7 cellular contexts compared by ENCODE assay signal in the genomic region with DNA sequence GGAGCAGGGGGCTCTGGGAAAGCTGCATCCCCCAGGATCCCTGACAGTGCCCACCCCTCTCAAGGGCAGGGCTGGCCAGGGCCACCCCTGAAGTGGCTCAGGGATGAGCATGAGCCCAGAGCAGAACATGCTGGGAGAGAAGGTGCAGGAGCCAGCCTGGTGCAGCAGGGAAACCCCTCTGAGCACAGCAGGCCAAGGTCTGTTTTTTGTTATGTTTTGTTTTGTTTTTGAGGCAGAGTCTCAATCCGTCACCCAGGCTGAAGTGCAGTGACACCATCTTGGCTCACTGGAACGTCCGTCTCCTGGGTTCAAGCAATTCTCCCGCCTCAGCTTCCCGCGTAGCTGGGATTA.
DNase-seq lines count a peak whose midpoint lies in the region; ATAC-seq and TF ChIP-seq lines count a peak whose summit lies in the region.

No MANE protein-coding gene starts in this region.

- peak overlapping the region; percentile 71 for H3K27ac Mint-ChIP-seq in stimulated activated effector memory CD8-positive, alpha-beta T cell treated with anti-CD3 and anti-CD28 coated beads, Interleukin-12 subunit alpha, Interleukin-12 subunit beta, amount 100 ng/mL, for 72 hours

- no peak for TF ChIP-seq CTCF in SU-DHL-6 (IDR thresholded peaks at IDR 0.05; ENCODE audit: insufficient read depth, low read length, poor library complexity, severe bottlenecking)
- no peak for TF ChIP-seq CTCF in fibroblast of mammary gland (conservative IDR thresholded peaks at IDR 0.05; ENCODE audit: control insufficient read depth, insufficient read depth, low read depth, low read length)

- H3K36me3 ChIP-seq in HAP-1 (replicated peaks) (peaks cover 11% of the 10 kb centered on the region), SU-DHL-6 (ENCODE audit: low read length) (no peaks in the 10 kb centered on the region)

- peak overlapping the region; percentile 88 for H3K4me3 Mint-ChIP-seq in stimulated activated effector memory CD8-positive, alpha-beta T cell treated with anti-CD3 and anti-CD28 coated beads, Interleukin-12 subunit alpha, Interleukin-12 subunit beta, amount 100 ng/mL, for 72 hours

- H3K4me1 ChIP-seq in HAP-1: peaks cover 12% of the 10 kb centered on the region

- peak overlapping the region; percentile 78 for H3K9ac ChIP-seq in SU-DHL-6 (ENCODE audit: low read length)

- H3K4me3 ChIP-seq in HAP-1 (peak overlapping the region; percentile 44), SU-DHL-6 (ENCODE audit: insufficient read depth, low read length, poor library complexity, severe bottlenecking) (peak overlapping the region; percentile 61), fibroblast of mammary gland (ENCODE audit: control insufficient read depth, low read depth, low read length) (peak overlapping the region; percentile 50)

- peaks cover 39% of the 10 kb centered on the region for H3K79me2 ChIP-seq in SU-DHL-6 (ENCODE audit: insufficient read depth, low read length)

- H3K9me3 ChIP-seq in HAP-1 (no peaks in the 10 kb centered on the region), SU-DHL-6 (ENCODE audit: insufficient read depth, low read length) (no peaks in the 10 kb centered on the region)

- peaks cover 30% of the 10 kb centered on the region for H3F3A ChIP-seq in SU-DHL-6 (ENCODE audit: insufficient read depth)

- peak overlapping the region; percentile 76 for H3K4me2 ChIP-seq in SU-DHL-6 (ENCODE audit: low read depth, low read length, poor library complexity, severe bottlenecking)

- H3K36me3 Mint-ChIP-seq in stimulated activated effector memory CD8-positive, alpha-beta T cell treated with anti-CD3 and anti-CD28 coated beads, Interleukin-12 subunit alpha, Interleukin-12 subunit beta, amount 100 ng/mL, for 72 hours: peaks cover 13% of the 10 kb centered on the region

- H3K9me3 Mint-ChIP-seq in stimulated activated effector memory CD8-positive, alpha-beta T cell treated with anti-CD3 and anti-CD28 coated beads, Interleukin-12 subunit alpha, Interleukin-12 subunit beta, amount 100 ng/mL, for 72 hours: no peaks in the 10 kb centered on the region

- ATAC-seq in stimulated activated effector memory CD8-positive, alpha-beta T cell treated with anti-CD3 and anti-CD28 coated beads, Interleukin-12 subunit alpha, Interleukin-12 subunit beta, amount 100 ng/mL, for 72 hours: no peak
- ATAC-seq in GM19324 (IDR thresholded peaks at IDR 0.05; ENCODE audit: low FRiP score, unreplicated experiment): no peak

- no peaks in the 10 kb centered on the region; the same call in 1 of the 2 replicates for H4K20me1 ChIP-seq in SU-DHL-6 (ENCODE audit: low read depth, low read length)

- no peak for DNase-seq in HAP-1 (ENCODE audit: low spot score in 2 of 2)
- no peak for DNase-seq in fibroblast of mammary gland (ENCODE audit: low read depth)
- DNase-seq in stimulated activated effector memory CD8-positive, alpha-beta T cell treated with anti-CD3 and anti-CD28 coated beads, Interleukin-12 subunit alpha, Interleukin-12 subunit beta, amount 100 ng/mL, for 72 hours (ENCODE audit: low spot score in 2 of 2): no peak
- no peak for DNase-seq in activated effector memory CD4-positive, alpha-beta T cell treated with anti-CD3 and anti-CD28 coated beads, Interleukin-2, amount 50 U/mL, for 16 hours
- DNase-seq in ACHN: no peak

- no peaks in the 10 kb centered on the region for H3K27me3 ChIP-seq in HAP-1 (ENCODE audit: low read depth)
- H3K27me3 ChIP-seq in SU-DHL-6 (ENCODE audit: low read length): no peaks in the 10 kb centered on the region

- peaks cover 53% of the 10 kb centered on the region for H3K4me1 Mint-ChIP-seq in stimulated activated effector memory CD8-positive, alpha-beta T cell treated with anti-CD3 and anti-CD28 coated beads, Interleukin-12 subunit alpha, Interleukin-12 subunit beta, amount 100 ng/mL, for 72 hours

- no peaks in the 10 kb centered on the region for H3K9me2 ChIP-seq in SU-DHL-6 (replicated peaks; ENCODE audit: insufficient read depth, low read length)

- no peak overlapping the region for H3K27ac ChIP-seq in SU-DHL-6 (ENCODE audit: low read depth, low read length)

- peak overlapping the region; percentile 93 for H2AFZ ChIP-seq in SU-DHL-6 (ENCODE audit: low read depth, low read length, severe bottlenecking)

- in situ Hi-C loops in HAP-1 (cut with MboI; ENCODE audit: low sequenced_read_pairs) (no loop called here), ACHN (cut with HindIII; ENCODE audit: low pct_ligation_motif_present, low pct_unique_long_range_greater_than_20kb, low sequenced_read_pairs) (no loop called here)
